In the genomic region with DNA sequence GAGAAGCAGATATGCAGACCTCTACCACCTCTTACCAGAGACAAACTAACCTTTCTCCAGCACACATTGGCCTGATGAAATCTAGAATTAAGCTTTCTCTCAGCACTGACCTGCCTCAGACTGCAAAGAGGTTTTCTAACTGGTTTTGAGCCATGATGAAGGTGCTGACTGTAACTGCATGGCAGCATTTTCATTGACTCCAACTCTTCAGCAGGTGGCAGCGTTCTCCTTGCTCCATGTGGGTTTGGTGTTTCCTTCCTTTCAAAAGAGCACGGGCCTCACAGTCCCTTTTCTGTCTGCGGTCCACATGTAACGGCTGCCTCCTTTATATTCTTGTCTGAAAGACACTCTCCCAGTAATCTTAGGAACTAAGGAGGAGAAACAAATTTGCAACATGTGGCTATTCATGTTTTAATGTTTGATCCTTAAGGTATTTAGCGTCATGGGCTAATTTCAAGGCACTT, we compare ENCODE assay signal across 8 cellular contexts. TPM values are rescaled to one million over a fixed set of nuclear protein-coding genes. Genes with fewer than 3 reads are reported as not detected.
A peak's percentile ranks its signal among the peaks of the same experiment; 100 is the strongest.
DNase-seq lines count a peak whose midpoint lies in the region; ATAC-seq and TF ChIP-seq lines count a peak whose summit lies in the region.

No MANE protein-coding gene starts in this region.

- no peak overlapping the region for H3K4me3 Mint-ChIP-seq in GM23338
- no peak overlapping the region for H3K4me3 Mint-ChIP-seq in activated CD8-positive, alpha-beta memory T cell treated with anti-CD3 and anti-CD28 coated beads, Interleukin-2, amount 10 ng/mL, durations not matched to agents 7 days and 5 days
- no peak overlapping the region for H3K4me3 Mint-ChIP-seq in natural killer cell treated with Interleukin-12 subunit alpha and Interleukin-12 subunit beta and Interleukin-15 and Interleukin-18, amount 100 ng/mL, for 72 hours

- no peaks in the 10 kb centered on the region for H3K36me3 ChIP-seq in BJ (ENCODE audit: control insufficient read depth, insufficient read depth, low read length)
- no peaks in the 10 kb centered on the region for H3K36me3 ChIP-seq in GM23338 (ENCODE audit: insufficient read depth)
- H3K36me3 ChIP-seq in upper lobe of right lung, result no peaks in the 10 kb centered on the region

- DNase-seq in BJ (ENCODE audit: low read depth), result no peak
- DNase-seq in GM23338 (ENCODE audit: low spot score), result peak; percentile 89
- DNase-seq in NCI-H526 (lab: John Stamatoyannopoulos, UW), result peak; percentile 26 to 77
- peak; percentile 70 for DNase-seq in activated CD8-positive, alpha-beta memory T cell treated with anti-CD3 and anti-CD28 coated beads, Interleukin-2, amount 10 ng/mL, durations not matched to agents 7 days and 5 days
- DNase-seq in epithelial cell of proximal tubule (ENCODE audit: low read depth), result no peak
- peak; percentile 70 for DNase-seq in natural killer cell treated with Interleukin-12 subunit alpha and Interleukin-12 subunit beta and Interleukin-15 and Interleukin-18, amount 100 ng/mL, for 72 hours (ENCODE audit: low spot score)
- no peak for DNase-seq in upper lobe of right lung
- DNase-seq in NCI-H1048 (lab: John Stamatoyannopoulos, UW), result no peak

- TF ChIP-seq CTCF in BJ (IDR thresholded peaks at IDR 0.05; ENCODE audit: insufficient read depth, low read depth, low read length) (peak; percentile 79), GM23338 (conservative IDR thresholded peaks at IDR 0.05; ENCODE audit: low read depth in 2 of 2) (peak; percentile 71 to 99), epithelial cell of proximal tubule (conservative IDR thresholded peaks at IDR 0.05; ENCODE audit: low read depth, low read length) (peak; percentile 79), upper lobe of right lung (IDR thresholded peaks at IDR 0.05) (peak; percentile 68)

- H3K4me2 ChIP-seq in GM23338, result no peak overlapping the region

- H3K27ac ChIP-seq in GM23338 (ENCODE audit: low read depth), result no peak overlapping the region
- no peak overlapping the region for H3K27ac ChIP-seq in upper lobe of right lung

- H3F3A ChIP-seq in GM23338 (replicated peaks; ENCODE audit: low read depth), result no peaks in the 10 kb centered on the region

- H3K4me3 ChIP-seq in BJ (ENCODE audit: low read depth, low read length) (no peak overlapping the region), GM23338 (no peak overlapping the region), epithelial cell of proximal tubule (ENCODE audit: low read depth, low read length) (no peak overlapping the region), upper lobe of right lung (no peak overlapping the region)

- peak overlapping the region; percentile 83 for H2AFZ ChIP-seq in GM23338

- H3K9me2 ChIP-seq in GM23338 (ENCODE audit: insufficient read depth), result no peaks in the 10 kb centered on the region

- H3K4me1 ChIP-seq in GM23338 (ENCODE audit: insufficient read depth), result 0 out of 2 replicates have a peak, but pooled peaks cover 12% of the 10 kb centered on the region
- no peaks in the 10 kb centered on the region for H3K4me1 ChIP-seq in upper lobe of right lung

- H4K20me1 ChIP-seq in GM23338 (replicated peaks; ENCODE audit: insufficient read depth), result no peaks in the 10 kb centered on the region

- no peak overlapping the region for H3K27ac Mint-ChIP-seq in GM23338
- no peak overlapping the region for H3K27ac Mint-ChIP-seq in activated CD8-positive, alpha-beta memory T cell treated with anti-CD3 and anti-CD28 coated beads, Interleukin-2, amount 10 ng/mL, durations not matched to agents 7 days and 5 days
- H3K27ac Mint-ChIP-seq in natural killer cell treated with Interleukin-12 subunit alpha and Interleukin-12 subunit beta and Interleukin-15 and Interleukin-18, amount 100 ng/mL, for 72 hours, result no peak overlapping the region

- no peaks in the 10 kb centered on the region; the same call in 1 of the 3 replicates for H3K9me3 Mint-ChIP-seq in GM23338
- H3K9me3 Mint-ChIP-seq in activated CD8-positive, alpha-beta memory T cell treated with anti-CD3 and anti-CD28 coated beads, Interleukin-2, amount 10 ng/mL, durations not matched to agents 7 days and 5 days (ENCODE audit: low read depth), result peaks cover 2% of the 10 kb centered on the region
- no peaks in the 10 kb centered on the region for H3K9me3 Mint-ChIP-seq in natural killer cell treated with Interleukin-12 subunit alpha and Interleukin-12 subunit beta and Interleukin-15 and Interleukin-18, amount 100 ng/mL, for 72 hours

- H3K27me3 Mint-ChIP-seq in GM23338 (ENCODE audit: insufficient read depth, low read depth, poor library complexity), result no peaks in the 10 kb centered on the region
- H3K27me3 Mint-ChIP-seq in activated CD8-positive, alpha-beta memory T cell treated with anti-CD3 and anti-CD28 coated beads, Interleukin-2, amount 10 ng/mL, durations not matched to agents 7 days and 5 days, result no peaks in the 10 kb centered on the region
- no peaks in the 10 kb centered on the region for H3K27me3 Mint-ChIP-seq in natural killer cell treated with Interleukin-12 subunit alpha and Interleukin-12 subunit beta and Interleukin-15 and Interleukin-18, amount 100 ng/mL, for 72 hours

- no peaks in the 10 kb centered on the region for H3K9me3 ChIP-seq in upper lobe of right lung

- CTCF ChIA-PET in BJ (lab: Yijun Ruan, JAX), result interaction anchor here (0.7 to 4.1 kb wide), 12 partner anchors 8 to 731 kb away, joined by 3 to 39 read pairs (median 6); a partner anchor contains a TSS
- CTCF ChIA-PET in activated CD8-positive, alpha-beta memory T cell treated with anti-CD3 and anti-CD28 coated beads, Interleukin-2, amount 10 ng/mL, durations not matched to agents 7 days and 5 days (lab: Charles Lee), result interaction anchor here (0.7 to 3.8 kb wide), 12 partner anchors 12 to 958 kb away, joined by 3 to 34 read pairs (median 4); a partner anchor contains a TSS

- H3K4me1 Mint-ChIP-seq in GM23338, result peaks cover 14% of the 10 kb centered on the region
- H3K4me1 Mint-ChIP-seq in activated CD8-positive, alpha-beta memory T cell treated with anti-CD3 and anti-CD28 coated beads, Interleukin-2, amount 10 ng/mL, durations not matched to agents 7 days and 5 days, result peaks cover 18% of the 10 kb centered on the region
- H3K4me1 Mint-ChIP-seq in natural killer cell treated with Interleukin-12 subunit alpha and Interleukin-12 subunit beta and Interleukin-15 and Interleukin-18, amount 100 ng/mL, for 72 hours (ENCODE audit: low read depth in 2 of 2), result peaks cover 8 to 11% of the 10 kb centered on the region in 2 donors

- no peaks in the 10 kb centered on the region for H3K36me3 Mint-ChIP-seq in GM23338 (ENCODE audit: low read depth)
- H3K36me3 Mint-ChIP-seq in activated CD8-positive, alpha-beta memory T cell treated with anti-CD3 and anti-CD28 coated beads, Interleukin-2, amount 10 ng/mL, durations not matched to agents 7 days and 5 days, result peaks cover 3% of the 10 kb centered on the region
- no peaks in the 10 kb centered on the region for H3K36me3 Mint-ChIP-seq in natural killer cell treated with Interleukin-12 subunit alpha and Interleukin-12 subunit beta and Interleukin-15 and Interleukin-18, amount 100 ng/mL, for 72 hours

- POLR2A ChIA-PET in BJ (lab: Charles Lee), result no interaction called here

- H3K27me3 ChIP-seq in BJ (ENCODE audit: control insufficient read depth, insufficient read depth, low read length) (no peaks in the 10 kb centered on the region), GM23338 (ENCODE audit: insufficient read depth) (no peaks in the 10 kb centered on the region), upper lobe of right lung (no peaks in the 10 kb centered on the region)

- no peaks in the 10 kb centered on the region for H3K79me2 ChIP-seq in GM23338 (replicated peaks; ENCODE audit: insufficient read depth)

- peak; percentile 99 for ATAC-seq in GM23338
- peak; percentile 89 for ATAC-seq in activated CD8-positive, alpha-beta memory T cell treated with anti-CD3 and anti-CD28 coated beads, Interleukin-2, amount 10 ng/mL, durations not matched to agents 7 days and 5 days
- ATAC-seq in natural killer cell treated with Interleukin-12 subunit alpha and Interleukin-12 subunit beta and Interleukin-15 and Interleukin-18, amount 100 ng/mL, for 72 hours, result peak; percentile 56 to 78
- ATAC-seq in upper lobe of right lung, result peak; percentile 96

- intact Hi-C loops in upper lobe of right lung (cut with DNase I), result loop anchor here (10.0 kb wide), 2 partner anchors 544 to 704 kb away; no protein-coding TSS in a partner anchor

TF ChIP-seq in GM23338, 12 proteins besides CTCF, POLR2A, EP300 and RAD21 (continues in another document):
- TF ChIP-seq EZH2phosphoT487 (IDR thresholded peaks at IDR 0.05; ENCODE audit: unreplicated experiment), result no peak
- TF ChIP-seq EZH2 (IDR thresholded peaks at IDR 0.05; ENCODE audit: low read depth, unreplicated experiment), result no peak

RNA-seq across cellular contexts. Expression of a gene that starts 12.6 kb away (rescaled TPM):
- polyA plus RNA-seq in BJ (2011; rRNA removed) (0.42 and 0.44 TPM in 2 replicates), GM23338 (2016; fragmentation: Nextera tagmentation; extraction: Ambion mirVana) (0.29 and 0.35 TPM in 2 replicates)
- 0.47 and 0.57 TPM in 2 replicates for polyA minus RNA-seq in BJ (2011; rRNA and poly(A)+ RNA removed)
- total RNA-seq in GM23338 (2014; rRNA removed; shearing (Covaris generic)), result 0.24 and 0.62 TPM in 2 replicates
- total RNA-seq in activated CD8-positive, alpha-beta memory T cell treated with anti-CD3 and anti-CD28 coated beads, Interleukin-2, amount 10 ng/mL, durations not matched to agents 7 days and 5 days, result under 1 TPM; 0.67 to 0.84 TPM
- total RNA-seq in epithelial cell of proximal tubule (0.06 and 0.36 TPM in 2 replicates), upper lobe of right lung (0.41 TPM)
- under 1 TPM; 0.17 to 0.52 TPM for total RNA-seq in natural killer cell treated with Interleukin-12 subunit alpha and Interleukin-12 subunit beta and Interleukin-15 and Interleukin-18, amount 100 ng/mL, for 72 hours

RNA-seq across cellular contexts. Expression of a gene that starts 12.7 kb away (rescaled TPM):
- polyA plus RNA-seq in BJ (2011; rRNA removed) (29.6 and 66.9 TPM in 2 replicates), GM23338 (2016; fragmentation: Nextera tagmentation; extraction: Ambion mirVana) (20.8 and 23.4 TPM in 2 replicates)
- polyA minus RNA-seq in BJ (2011; rRNA and poly(A)+ RNA removed), result 55.7 and 87.5 TPM in 2 replicates
- 50.0 and 64.0 TPM in 2 replicates for total RNA-seq in GM23338 (2014; rRNA removed; shearing (Covaris generic))
- 10 to 100 TPM; 73.7 to 90.4 TPM for total RNA-seq in activated CD8-positive, alpha-beta memory T cell treated with anti-CD3 and anti-CD28 coated beads, Interleukin-2, amount 10 ng/mL, durations not matched to agents 7 days and 5 days
- total RNA-seq in epithelial cell of proximal tubule (33.4 and 34.5 TPM in 2 replicates), upper lobe of right lung (101 TPM)
- 10 to 100 TPM; 49.8 to 75.3 TPM for total RNA-seq in natural killer cell treated with Interleukin-12 subunit alpha and Interleukin-12 subunit beta and Interleukin-15 and Interleukin-18, amount 100 ng/mL, for 72 hours

RNA-seq across cellular contexts. Expression of a gene that starts 32.7 kb away (rescaled TPM):
- polyA plus RNA-seq in BJ (2011; rRNA removed) (13.7 and 36.1 TPM in 2 replicates), GM23338 (2016; fragmentation: Nextera tagmentation; extraction: Ambion mirVana) (26.3 and 30.3 TPM in 2 replicates)
- 11.1 and 12.3 TPM in 2 replicates for polyA minus RNA-seq in BJ (2011; rRNA and poly(A)+ RNA removed)
- 43.3 and 49.6 TPM in 2 replicates for total RNA-seq in GM23338 (2014; rRNA removed; shearing (Covaris generic))
- total RNA-seq in activated CD8-positive, alpha-beta memory T cell treated with anti-CD3 and anti-CD28 coated beads, Interleukin-2, amount 10 ng/mL, durations not matched to agents 7 days and 5 days, result 10 to 100 TPM; 44.4 to 50.4 TPM
- total RNA-seq in epithelial cell of proximal tubule (24.5 and 24.8 TPM in 2 replicates), upper lobe of right lung (45.9 TPM)
- total RNA-seq in natural killer cell treated with Interleukin-12 subunit alpha and Interleukin-12 subunit beta and Interleukin-15 and Interleukin-18, amount 100 ng/mL, for 72 hours, result 10 to 100 TPM; 48.3 to 65.2 TPM

Comparison
In these comparisons a context has a peak if more than half of its experiments do, and no peak if none do; other contexts are left out.
1. DNase-seq: peak in GM23338 (single experiment), NCI-H526 (2 of 2), activated CD8-positive, alpha-beta memory T cell treated with anti-CD3 and anti-CD28 coated beads, Interleukin-2, amount 10 ng/mL, durations not matched to agents 7 days and 5 days (single experiment) and natural killer cell treated with Interleukin-12 subunit alpha and Interleukin-12 subunit beta and Interleukin-15 and Interleukin-18, amount 100 ng/mL, for 72 hours (single experiment); none in BJ (single experiment), epithelial cell of proximal tubule (single experiment), upper lobe of right lung (single experiment) and NCI-H1048 (single experiment).
2. Peak in every context shown above with its lines, with median percentiles within 50 percentile points of each other: CTCF ChIP-seq and ATAC-seq.